Comparison of ENCODE assay signal across 8 cellular contexts in genomic region chr2:227473019-227473461, GRCh38. TPM values are rescaled to one million over a fixed set of nuclear protein-coding genes. Genes with fewer than 3 reads are reported as not detected.
DNase-seq lines count a peak whose midpoint lies in the region; ATAC-seq and TF ChIP-seq lines count a peak whose summit lies in the region.

No MANE protein-coding gene starts in this region.

- H3K9me3 ChIP-seq in right atrium auricular region (no peaks in the 10 kb centered on the region), smooth muscle cell (replicated peaks; ENCODE audit: low read depth) (no peaks in the 10 kb centered on the region)

- H3F3A ChIP-seq in smooth muscle cell (ENCODE audit: low read depth) = no peaks in the 10 kb centered on the region

- POLR2A ChIA-PET in HEK293T (lab: Yijun Ruan, JAX) = no interaction called here

- H3K27ac ChIP-seq in right atrium auricular region (peak overlapping the region; percentile 90 to 92), foreskin keratinocyte (peak overlapping the region; percentile 28), smooth muscle cell (ENCODE audit: low read depth) (peak overlapping the region; percentile 14)

- H3K36me3 ChIP-seq in right atrium auricular region (no peaks in the 10 kb centered on the region), smooth muscle cell (ENCODE audit: low read depth) (no peaks in the 10 kb centered on the region)

- H3K4me1 ChIP-seq in right atrium auricular region = peaks cover 0 to 27% of the 10 kb centered on the region in 2 donors
- peaks cover 19% of the 10 kb centered on the region for H3K4me1 ChIP-seq in foreskin keratinocyte
- peaks cover 12% of the 10 kb centered on the region for H3K4me1 ChIP-seq in smooth muscle cell (ENCODE audit: low read depth)

- intact Hi-C loops in Right ventricle myocardium inferior (cut with DNase I) = loop anchor here (5.0 kb wide), 1 partner anchor 294 kb away; no protein-coding TSS in a partner anchor

- CTCF ChIA-PET in HEK293T (lab: Yijun Ruan, JAX) = interaction anchor here (0.7 to 1.1 kb wide), 2 partner anchors 293 to 308 kb away, joined by 3 to 6 read pairs; no protein-coding TSS in a partner anchor

- H3K9ac ChIP-seq in smooth muscle cell (ENCODE audit: low read depth) = peak overlapping the region; percentile 97

- H4K20me1 ChIP-seq in smooth muscle cell (ENCODE audit: low read depth) = peaks cover 56% of the 10 kb centered on the region

- no peak for DNase-seq in right atrium auricular region (ENCODE audit: low spot score)
- no peak for DNase-seq in Right ventricle myocardium inferior (ENCODE audit: missing footprints)
- DNase-seq in foreskin keratinocyte = no peak
- no peak for DNase-seq in smooth muscle cell (lab: John Stamatoyannopoulos, UW; ENCODE audit: unreplicated experiment)
- no peak for DNase-seq in SKM-1 (lab: John Stamatoyannopoulos, UW; ENCODE audit: unreplicated experiment)
- DNase-seq in HEK293T (ENCODE audit: extremely low spot score) = no peak

- H3K27me3 ChIP-seq in right atrium auricular region (no peaks in the 10 kb centered on the region), foreskin keratinocyte (no peaks in the 10 kb centered on the region), smooth muscle cell (ENCODE audit: low read depth) (no peaks in the 10 kb centered on the region)

- WGBS in smooth muscle cell (ENCODE audit: low lambda C conversion rate) = 2% methylated on average over 14 of the region's 19 CpGs

- peaks cover 58% of the 10 kb centered on the region for H3K79me2 ChIP-seq in smooth muscle cell (ENCODE audit: low read depth)

- TF ChIP-seq CTCF in right atrium auricular region (IDR thresholded peaks at IDR 0.05) = no peak
- TF ChIP-seq CTCF in foreskin keratinocyte (conservative IDR thresholded peaks at IDR 0.05) = no peak
- no peak for TF ChIP-seq CTCF in smooth muscle cell (IDR thresholded peaks at IDR 0.05; ENCODE audit: borderline replicate concordance, insufficient read depth, poor library complexity, severe bottlenecking)

- peak overlapping the region; percentile 97 to 99 for H3K4me3 ChIP-seq in right atrium auricular region
- H3K4me3 ChIP-seq in smooth muscle cell = peak overlapping the region; percentile 99

- H3K4me2 ChIP-seq in smooth muscle cell = peak overlapping the region; percentile 97

- H2AFZ ChIP-seq in smooth muscle cell (ENCODE audit: low read depth) = no peak overlapping the region

- ATAC-seq in Right ventricle myocardium inferior = no peak
- ATAC-seq in SK-N-SH treated with all-trans-retinoic acid at 6 μM for 48 hours = peak; percentile 10
- ATAC-seq in foreskin keratinocyte = no peak
- ATAC-seq in GM21515 (IDR thresholded peaks at IDR 0.05; ENCODE audit: unreplicated experiment) = no peak

TF ChIP-seq in SK-N-SH treated with all-trans-retinoic acid at 6 μM for 48 hours, 23 proteins besides CTCF, POLR2A, EP300 and RAD21:
- TF ChIP-seq TOX (CRISPR knock-in tag; IDR thresholded peaks at IDR 0.05; ENCODE audit: borderline replicate concordance) (no peak), ZNF565 (CRISPR knock-in tag; conservative IDR thresholded peaks at IDR 0.05; ENCODE audit: low read depth) (no peak), TCF4 (CRISPR knock-in tag; IDR thresholded peaks at IDR 0.05; ENCODE audit: borderline replicate concordance) (no peak)

TF ChIP-seq in HEK293T, 16 proteins besides CTCF, POLR2A, EP300 and RAD21:
- no peak for TF ChIP-seq ZNF384 (IDR thresholded peaks at IDR 0.05)
- TF ChIP-seq FOXK2 (IDR thresholded peaks at IDR 0.05) = no peak
- TF ChIP-seq SUZ12 (IDR thresholded peaks at IDR 0.05) = no peak
- TF ChIP-seq SP1 (IDR thresholded peaks at IDR 0.05) = no peak
- TF ChIP-seq LEF1 (IDR thresholded peaks at IDR 0.05; ENCODE audit: borderline replicate concordance) = no peak
- no peak for TF ChIP-seq TARDBP (IDR thresholded peaks at IDR 0.05)
- TF ChIP-seq PKNOX1 (IDR thresholded peaks at IDR 0.05) = no peak
- no peak for TF ChIP-seq CTBP1 (IDR thresholded peaks at IDR 0.05; ENCODE audit: borderline replicate concordance)
- TF ChIP-seq BHLHE40 (IDR thresholded peaks at IDR 0.05; ENCODE audit: borderline replicate concordance) = no peak
- no peak for TF ChIP-seq FOXM1 (IDR thresholded peaks at IDR 0.05; ENCODE audit: borderline replicate concordance)
- TF ChIP-seq NFRKB (IDR thresholded peaks at IDR 0.05) = no peak
- TF ChIP-seq L3MBTL2 (conservative IDR thresholded peaks at IDR 0.05) = no peak
- TF ChIP-seq ARNT (IDR thresholded peaks at IDR 0.05) = no peak
- no peak for TF ChIP-seq ELF4 (IDR thresholded peaks at IDR 0.05)
- no peak for TF ChIP-seq FOXA1 (IDR thresholded peaks at IDR 0.05)
- TF ChIP-seq HDGF (IDR thresholded peaks at IDR 0.05; ENCODE audit: borderline replicate concordance) = no peak

RNA-seq across cellular contexts. Expression of gene AGFG1, which starts 1.1 kb away (rescaled TPM):
- 10 to 100 TPM; 47.8 to 75.7 TPM for total RNA-seq in right atrium auricular region
- 57.8 TPM for total RNA-seq in Right ventricle myocardium inferior
- total RNA-seq in foreskin keratinocyte = 80.3 and 83.0 TPM in 2 replicates
- 42.1 and 47.6 TPM in 2 replicates for polyA plus RNA-seq in foreskin keratinocyte
- total RNA-seq in smooth muscle cell = 127 and 143 TPM in 2 replicates
- 60.5 and 61.1 TPM in 2 replicates for polyA plus RNA-seq in smooth muscle cell

Comparison
In these comparisons a context has a peak if more than half of its experiments do, and no peak if none do; other contexts are left out.
1. H3K27ac ChIP-seq: peak in every context shown above with its lines; median percentile 91 in right atrium auricular region; 28 in foreskin keratinocyte; 14 in smooth muscle cell.